ENCODE assay signal across 25 cellular contexts in the genomic region with DNA sequence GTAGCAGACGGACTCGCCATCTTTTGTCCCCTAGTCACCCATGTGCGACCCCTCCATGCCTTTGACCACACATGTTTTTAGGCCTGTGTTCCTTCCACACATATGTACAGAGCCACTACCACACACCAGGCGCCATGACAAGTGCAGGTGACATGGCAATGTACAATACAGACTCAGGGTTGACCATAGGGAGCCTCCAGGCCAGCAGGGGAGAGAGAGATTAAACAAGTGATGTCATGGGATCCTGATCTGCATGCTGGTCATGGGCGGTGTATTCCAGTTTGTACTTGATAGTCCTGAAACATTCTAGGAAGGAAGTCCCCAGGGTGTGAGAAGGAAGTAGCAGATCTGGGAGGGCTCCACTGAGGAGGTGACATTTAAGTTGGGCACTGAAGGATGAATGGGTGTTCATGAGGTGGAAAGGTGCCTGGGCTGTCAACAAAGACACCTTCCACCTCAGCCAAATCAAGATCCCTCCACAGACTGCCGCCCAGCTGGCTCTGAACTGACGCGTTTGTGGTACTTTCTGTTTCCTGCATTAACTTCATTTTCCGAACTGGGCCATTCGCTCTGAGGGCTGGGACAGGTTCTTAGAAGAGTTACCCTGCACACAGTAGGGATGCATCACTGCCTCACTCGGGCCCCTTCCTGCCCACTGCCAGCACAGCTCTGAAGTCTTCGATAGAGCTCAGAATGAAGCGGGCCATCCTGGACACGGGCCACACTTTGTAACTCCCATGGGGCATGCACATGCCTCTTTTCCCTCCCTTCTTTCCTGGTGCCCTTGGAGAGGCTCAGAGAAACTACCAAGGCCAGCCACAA.
DNase-seq lines count a peak whose midpoint lies in the region; ATAC-seq and TF ChIP-seq lines count a peak whose summit lies in the region.
"Had no signal": no experiment of that assay in that cellular context is flagged by ENCODE, and none has a peak within 500 bp of the region (broad histone marks: within the 10 kb centered on the region; RNA-seq: fewer than 3 reads in every experiment).

No MANE protein-coding gene starts in this region.

- no peak for ATAC-seq in CD4-positive, alpha-beta T cell (ENCODE audit: poor library complexity)
- no peak for ATAC-seq in central memory CD8-positive, alpha-beta T cell (replicated peaks; ENCODE audit: extremely low read depth, poor library complexity, severe bottlenecking)
- ATAC-seq in natural killer cell, result peak in 2 of 3 donors; percentile 18 to 38
- ATAC-seq: activated CD4-positive, CD25-positive, alpha-beta regulatory T cell treated with anti-CD3 and anti-CD28 coated beads, Interleukin-2, amount 50 U/mL, for 24 hours; activated naive CD4-positive, alpha-beta T cell treated with anti-CD3 and anti-CD28 coated beads, Interleukin-2, amount 50 U/mL, for 72 hours; activated T-cell treated with anti-CD3 and anti-CD28 coated beads, Interleukin-2, amount 50 U/mL, for 4 hours; left colon; stimulated activated naive B cell treated with anti-CD40 and anti-IgM and Interleukin-4, amounts not matched to agents 10 μg/mL and 1 μg/mL and 100 μg/mL, for 72 hours had no signal

- POLR2A ChIA-PET in CD4-positive, alpha-beta T cell (lab: Charles Lee), result no interaction called here

- peaks cover 0 to 36% (median 13%) of the 10 kb centered on the region in 11 experiments; a peak in 10 of 22 replicates for H3K36me3 ChIP-seq in BLaER1 treated with 17β-estradiol and CSF1 and Interleukin-3, amounts not matched to agents 10 nM and 100 nM
- no peaks in the 10 kb centered on the region for H3K36me3 ChIP-seq in ascending aorta
- H3K36me3 ChIP-seq: prostate gland, vagina had no signal

- intact Hi-C loops in CD4-positive, alpha-beta T cell (cut with DNase I, micrococcal nuclease), result no loop called here
- intact Hi-C loops in natural killer cell (cut with micrococcal nuclease), result no loop called here
- intact Hi-C loops in ascending aorta (cut with DNase I), result no loop called here

- H3K27ac Mint-ChIP-seq in CD4-positive, alpha-beta T cell, result peak overlapping the region; percentile 78
- peak overlapping the region; percentile 44 for H3K27ac Mint-ChIP-seq in central memory CD8-positive, alpha-beta T cell (ENCODE audit: low read depth)
- peak overlapping the region; percentile 20 to 83 for H3K27ac Mint-ChIP-seq in natural killer cell
- H3K27ac Mint-ChIP-seq: nephron; stimulated activated naive B cell treated with anti-CD40 and anti-IgM and Interleukin-4, amounts not matched to agents 10 μg/mL and 1 μg/mL and 100 μg/mL, for 72 hours had no signal

- H3K4me2 ChIP-seq in BLaER1 treated with 17β-estradiol and CSF1 and Interleukin-3, amounts not matched to agents 10 nM and 100 nM, result peak overlapping the region; percentile 39 to 63 (median 56)

- H3K4me3 ChIP-seq in BLaER1 treated with 17β-estradiol and CSF1 and Interleukin-3, amounts not matched to agents 10 nM and 100 nM, result no peak overlapping the region
- H3K4me3 ChIP-seq in ascending aorta (no peak overlapping the region), foreskin fibroblast (ENCODE audit: low read depth in 1 of 2, low read length in 2 of 2) (no peak overlapping the region)
- H3K4me3 ChIP-seq: prostate gland, vagina had no signal

- H3K27me3 ChIP-seq in BLaER1 treated with 17β-estradiol and CSF1 and Interleukin-3, amounts not matched to agents 10 nM and 100 nM, result no peaks in the 10 kb centered on the region
- H3K27me3 ChIP-seq in CD4-positive, alpha-beta T cell (ENCODE audit: control insufficient read depth, insufficient read depth, low read length), result no peaks in the 10 kb centered on the region
- H3K27me3 ChIP-seq in ascending aorta, result no peaks in the 10 kb centered on the region
- H3K27me3 ChIP-seq: vagina had no signal

- CTCF ChIA-PET in CD4-positive, alpha-beta T cell (lab: Charles Lee), result no interaction called here

- no peak for TF ChIP-seq CTCF in CD4-positive, alpha-beta T cell (IDR thresholded peaks at IDR 0.05)
- TF ChIP-seq CTCF in natural killer cell (IDR thresholded peaks at IDR 0.05) (no peak), GM10266 (IDR thresholded peaks at IDR 0.05; ENCODE audit: control insufficient read depth, insufficient read depth, low read depth, missing control alignments) (no peak), ascending aorta (IDR thresholded peaks at IDR 0.05) (no peak), foreskin fibroblast (IDR thresholded peaks at IDR 0.05; ENCODE audit: low read depth, low read length) (no peak)

- H3K9me3 ChIP-seq in BLaER1 treated with 17β-estradiol and CSF1 and Interleukin-3, amounts not matched to agents 10 nM and 100 nM (replicated peaks in 1 of 11), result peaks cover 0 to 10% (median 7%) of the 10 kb centered on the region in 11 experiments; a peak in 11 of 22 replicates
- no peaks in the 10 kb centered on the region for H3K9me3 ChIP-seq in CD4-positive, alpha-beta T cell (ENCODE audit: control insufficient read depth, low read length)
- H3K9me3 ChIP-seq in ascending aorta, result no peaks in the 10 kb centered on the region
- H3K9me3 ChIP-seq: prostate gland, vagina had no signal

- H4K20me1 ChIP-seq in BLaER1 treated with 17β-estradiol and CSF1 and Interleukin-3, amounts not matched to agents 10 nM and 100 nM, result peaks cover 0 to 31% (median 0%) of the 10 kb centered on the region in 11 experiments; a peak in 4 of 22 replicates

- H3K4me3 Mint-ChIP-seq in CD4-positive, alpha-beta T cell, result no peak overlapping the region
- no peak overlapping the region for H3K4me3 Mint-ChIP-seq in central memory CD8-positive, alpha-beta T cell
- H3K4me3 Mint-ChIP-seq in natural killer cell, result no peak overlapping the region
- H3K4me3 Mint-ChIP-seq: activated T-cell treated with anti-CD3 and anti-CD28 coated beads, Interleukin-2, amount 50 U/mL, for 4 hours; nephron; stimulated activated naive B cell treated with anti-CD40 and anti-IgM and Interleukin-4, amounts not matched to agents 10 μg/mL and 1 μg/mL and 100 μg/mL, for 72 hours had no signal

- H3K27me3 Mint-ChIP-seq in CD4-positive, alpha-beta T cell, result no peaks in the 10 kb centered on the region
- no peaks in the 10 kb centered on the region for H3K27me3 Mint-ChIP-seq in central memory CD8-positive, alpha-beta T cell
- H3K27me3 Mint-ChIP-seq in natural killer cell (ENCODE audit: low read depth in 2 of 2), result no peaks in the 10 kb centered on the region
- H3K27me3 Mint-ChIP-seq: stimulated activated naive B cell treated with anti-CD40 and anti-IgM and Interleukin-4, amounts not matched to agents 10 μg/mL and 1 μg/mL and 100 μg/mL, for 72 hours had no signal

- peaks cover 71% of the 10 kb centered on the region for H3K4me1 Mint-ChIP-seq in CD4-positive, alpha-beta T cell (ENCODE audit: low read depth)
- peaks cover 61% of the 10 kb centered on the region for H3K4me1 Mint-ChIP-seq in central memory CD8-positive, alpha-beta T cell
- peaks cover 53 to 77% of the 10 kb centered on the region in 2 donors for H3K4me1 Mint-ChIP-seq in natural killer cell

- H3K4me1 ChIP-seq in BLaER1 treated with 17β-estradiol and CSF1 and Interleukin-3, amounts not matched to agents 10 nM and 100 nM, result peaks cover 32 to 71% (median 58%) of the 10 kb centered on the region in 10 experiments
- no peaks in the 10 kb centered on the region for H3K4me1 ChIP-seq in ascending aorta
- H3K4me1 ChIP-seq: prostate gland, vagina had no signal

- peak overlapping the region in 4 of 11 experiments; percentile 3 to 28 (median 18); a peak in 3 of 22 replicates for H3K27ac ChIP-seq in BLaER1 treated with 17β-estradiol and CSF1 and Interleukin-3, amounts not matched to agents 10 nM and 100 nM
- H3K27ac ChIP-seq in CD4-positive, alpha-beta T cell (ENCODE audit: low read depth, low read length), result no peak overlapping the region
- H3K27ac ChIP-seq in ascending aorta, result no peak overlapping the region
- H3K27ac ChIP-seq: prostate gland, vagina had no signal

- no peaks in the 10 kb centered on the region for H3K9me3 Mint-ChIP-seq in CD4-positive, alpha-beta T cell
- H3K9me3 Mint-ChIP-seq in central memory CD8-positive, alpha-beta T cell, result no peaks in the 10 kb centered on the region
- H3K9me3 Mint-ChIP-seq in natural killer cell, result no peaks in the 10 kb centered on the region
- H3K9me3 Mint-ChIP-seq: activated T-cell treated with anti-CD3 and anti-CD28 coated beads, Interleukin-2, amount 50 U/mL, for 4 hours; nephron had no signal

- H3K36me3 Mint-ChIP-seq in CD4-positive, alpha-beta T cell (ENCODE audit: low read depth), result peaks cover 80% of the 10 kb centered on the region
- peaks cover 10% of the 10 kb centered on the region for H3K36me3 Mint-ChIP-seq in central memory CD8-positive, alpha-beta T cell (ENCODE audit: insufficient read depth)
- no peaks in the 10 kb centered on the region for H3K36me3 Mint-ChIP-seq in natural killer cell

- no peak for DNase-seq in CD4-positive, alpha-beta T cell
- no peak for DNase-seq in central memory CD8-positive, alpha-beta T cell (ENCODE audit: low spot score in 2 of 2)
- no peak for DNase-seq in natural killer cell
- DNase-seq in GM10266 (ENCODE audit: extremely low spot score), result no peak
- no peak for DNase-seq in ascending aorta (ENCODE audit: low spot score in 2 of 2)
- no peak for DNase-seq in foreskin fibroblast
- DNase-seq: activated CD8-positive, alpha-beta memory T cell treated with anti-CD3 and anti-CD28 coated beads for 24 hours; activated T-cell treated with anti-CD3 and anti-CD28 coated beads, Interleukin-2, amount 50 U/mL, for 4 hours; COR-L47; DND-41; effector memory CD4-positive, alpha-beta T cell; Kasumi-1; left colon; mesendoderm; NCI-H187 treated with DMSO at 0.1 percent for 48 hours; NCI-H774; Right ventricle myocardium superior; stimulated activated CD4-positive, alpha-beta T cell treated with anti-CD3 and anti-CD28 coated beads, Interleukin-2, amount 100 ng/mL, for 24 hours; stimulated activated naive B cell treated with anti-CD40 and anti-IgM and Interleukin-4, amounts not matched to agents 10 μg/mL and 1 μg/mL and 100 μg/mL, for 72 hours had no signal

- 0 out of 22 replicates have a peak overlapping the region, but pooled peaks of 1 of the 11 experiments have one; percentile 9 for H3K9ac ChIP-seq in BLaER1 treated with 17β-estradiol and CSF1 and Interleukin-3, amounts not matched to agents 10 nM and 100 nM

Comparison
In these comparisons a context has a peak if more than half of its experiments do, and no peak if none do; other contexts are left out.
1. ATAC-seq: peak in natural killer cell (2 of 3); none in CD4-positive, alpha-beta T cell (single experiment) and central memory CD8-positive, alpha-beta T cell (single experiment).
2. Peak in every context shown above with its lines, with median percentiles within 50 percentile points of each other: H3K27ac Mint-ChIP-seq.